Comparison of ENCODE assay signal across 16 cellular contexts in genomic region chr12:102350070-102350469, GRCh38.
DNase-seq lines count a peak whose midpoint lies in the region; ATAC-seq and TF ChIP-seq lines count a peak whose summit lies in the region.
"Had no signal": no experiment of that assay in that cellular context is flagged by ENCODE, and none has a peak within 500 bp of the region (broad histone marks: within the 10 kb centered on the region; RNA-seq: fewer than 3 reads in every experiment).

No MANE protein-coding gene starts in this region.

- H3K27me3 ChIP-seq in left ventricle myocardium inferior (ENCODE audit: low read depth) (no peaks in the 10 kb centered on the region), heart right ventricle (no peaks in the 10 kb centered on the region), psoas muscle (ENCODE audit: insufficient read depth in 3 of 3, low read length in 2 of 3) (no peaks in the 10 kb centered on the region), SK-N-SH (ENCODE audit: insufficient read depth) (no peaks in the 10 kb centered on the region)

- no peaks in the 10 kb centered on the region for H3K9me2 ChIP-seq in SK-N-SH

- no peaks in the 10 kb centered on the region for H3K79me2 ChIP-seq in SK-N-SH (ENCODE audit: insufficient read depth)

- H3K27ac ChIP-seq in left ventricle myocardium inferior (replicated peaks) (peak overlapping the region; percentile 2), heart right ventricle (no peak overlapping the region), psoas muscle (peak overlapping the region; percentile 56), SK-N-SH (ENCODE audit: low read depth in 2 of 2, low read length in 1 of 2) (no peak overlapping the region)
- H3K27ac ChIP-seq: GM23248, HL-60 had no signal

- TF ChIP-seq RAD21 in SK-N-SH (IDR thresholded peaks at IDR 0.05; ENCODE audit: low read length) = no peak

- CTCF ChIA-PET in SK-N-SH (lab: Yijun Ruan, JAX) = interaction anchor here (0.5 kb wide), 1 partner anchor 130 kb away, joined by 3 read pairs; the partner anchor contains the start of gene IGF1

- WGBS in heart right ventricle, 2 donors = 15 to 18% methylated on average over 1 of the region's 1 CpG
- 7 to 18% (median 16%) methylated on average over 1 of the region's 1 CpG for WGBS in psoas muscle, 3 donors
- 0% methylated on average over 1 of the region's 1 CpG for WGBS in SK-N-SH (ENCODE audit: low lambda C conversion rate)

- POLR2A ChIA-PET in SK-N-SH (lab: Yijun Ruan, JAX) = no interaction called here

- no peak for TF ChIP-seq EP300 in SK-N-SH (IDR thresholded peaks at IDR 0.05; ENCODE audit: borderline replicate concordance in 1 of 2, low read depth in 1 of 2, low read length in 1 of 2)

- intact Hi-C loops in left ventricle myocardium inferior (cut with micrococcal nuclease) = no loop called here
- intact Hi-C loops in heart right ventricle (cut with DNase I) = no loop called here
- intact Hi-C loops in psoas muscle (cut with DNase I) = loop anchor here in 1 of 2 donors (5.0 kb wide), 1 partner anchor 77 kb away; no protein-coding TSS in a partner anchor

- TF ChIP-seq CTCF in left ventricle myocardium inferior (IDR thresholded peaks at IDR 0.05; ENCODE audit: borderline replicate concordance) = no peak
- TF ChIP-seq CTCF in heart right ventricle (IDR thresholded peaks at IDR 0.05) = no peak
- TF ChIP-seq CTCF in psoas muscle (IDR thresholded peaks at IDR 0.05) = no peak
- TF ChIP-seq CTCF in SK-N-SH (IDR thresholded peaks at IDR 0.05) = no peak

- H3F3A ChIP-seq in SK-N-SH (replicated peaks; ENCODE audit: insufficient read depth) = no peaks in the 10 kb centered on the region

- H2AFZ ChIP-seq in SK-N-SH (ENCODE audit: low read depth) = no peak overlapping the region
- H2AFZ ChIP-seq: GM23248 had no signal

- no peaks in the 10 kb centered on the region for H4K20me1 ChIP-seq in SK-N-SH (ENCODE audit: insufficient read depth)

- no peaks in the 10 kb centered on the region for H3K36me3 ChIP-seq in left ventricle myocardium inferior
- no peaks in the 10 kb centered on the region for H3K36me3 ChIP-seq in heart right ventricle
- no peaks in the 10 kb centered on the region for H3K36me3 ChIP-seq in psoas muscle (ENCODE audit: insufficient read depth in 1 of 2, low read depth in 1 of 2)
- H3K36me3 ChIP-seq in SK-N-SH (replicated peaks in 1 of 2; ENCODE audit: control insufficient read depth in 1 of 2, insufficient read depth in 2 of 2, low read length in 1 of 2) = no peaks in the 10 kb centered on the region

- DNase-seq in left ventricle myocardium inferior (no peak), heart right ventricle (no peak), NCI-H82 treated with DMSO at 0.1 percent for 48 hours (lab: John Stamatoyannopoulos, UW; ENCODE audit: unreplicated experiment) (peak; percentile 39), psoas muscle (no peak), SK-N-SH (no peak)
- no peak for DNase-seq in stimulated activated CD4-positive, alpha-beta T cell treated with anti-CD3 and anti-CD28 coated beads, Interleukin-15, amount 100 ng/mL, for 24 hours
- DNase-seq: C1 segment of cervical spinal cord; Calu3; CD4-positive, alpha-beta T cell; DMS153; DND-41; GF-D8; GM23248 had no signal

- no peak overlapping the region for H3K4me2 ChIP-seq in SK-N-SH

- peaks cover 20% of the 10 kb centered on the region for H3K4me1 ChIP-seq in left ventricle myocardium inferior
- H3K4me1 ChIP-seq in heart right ventricle = peaks cover 0 to 7% (median 0%) of the 10 kb centered on the region in 9 donors
- peaks cover 35% of the 10 kb centered on the region for H3K4me1 ChIP-seq in psoas muscle
- no peaks in the 10 kb centered on the region for H3K4me1 ChIP-seq in SK-N-SH (ENCODE audit: control insufficient read depth in 1 of 2, insufficient read depth in 2 of 2, low read depth in 1 of 2, low read length in 1 of 2)

- H3K4me3 ChIP-seq in left ventricle myocardium inferior (no peak overlapping the region), heart right ventricle (no peak overlapping the region), psoas muscle (peak overlapping the region; percentile 16), SK-N-SH (ENCODE audit: low read depth in 2 of 2, low read length in 1 of 2) (no peak overlapping the region)
- H3K4me3 ChIP-seq: GM23248 had no signal

- no peak for ATAC-seq in heart right ventricle
- peak in 3 of 4 donors; percentile 66 to 82 (median 71) for ATAC-seq in psoas muscle
- no peak for ATAC-seq in GM21619 (IDR thresholded peaks at IDR 0.05; ENCODE audit: unreplicated experiment)
- ATAC-seq: HCT116 had no signal

- no peak overlapping the region for H3K9ac ChIP-seq in SK-N-SH
- H3K9ac ChIP-seq: GM23248 had no signal

- H3K9me3 ChIP-seq in left ventricle myocardium inferior (replicated peaks) (peaks cover 18% of the 10 kb centered on the region), heart right ventricle (peaks cover 0 to 20% (median 5%) of the 10 kb centered on the region in 11 donors), psoas muscle (peaks cover 9% of the 10 kb centered on the region), SK-N-SH (no peaks in the 10 kb centered on the region)

TF ChIP-seq in SK-N-SH, 30 proteins besides CTCF, POLR2A, EP300 and RAD21:
- TF ChIP-seq ELF1 (IDR thresholded peaks at IDR 0.05) (no peak), FOXM1 (IDR thresholded peaks at IDR 0.05; ENCODE audit: low read depth) (no peak), NFIC (IDR thresholded peaks at IDR 0.05; ENCODE audit: borderline replicate concordance) (no peak), IRF3 (IDR thresholded peaks at IDR 0.05; ENCODE audit: low read depth, low read length) (no peak), MEF2A (IDR thresholded peaks at IDR 0.05; ENCODE audit: borderline replicate concordance, low read depth) (no peak), CHD2 (IDR thresholded peaks at IDR 0.05; ENCODE audit: low read length, partially characterized antibody) (no peak), MXI1 (IDR thresholded peaks at IDR 0.05; ENCODE audit: low read depth, low read length) (no peak)

Comparison
In these comparisons a context has a peak if more than half of its experiments do, and no peak if none do; other contexts are left out.
1. H3K27ac ChIP-seq: peak in left ventricle myocardium inferior (single experiment) and psoas muscle (single experiment); none in heart right ventricle (0 of 10) and SK-N-SH (0 of 2).
2. ATAC-seq: peak in psoas muscle (3 of 4); none in heart right ventricle (0 of 8) and GM21619 (single experiment).